Comparison of ENCODE assay signal across 29 cellular contexts in genomic region chr6:163670283-163670682, GRCh38.
"Had no signal": no experiment of that assay in that cellular context is flagged by ENCODE, and none has a peak within 500 bp of the region (broad histone marks: within the 10 kb centered on the region; RNA-seq: fewer than 3 reads in every experiment).

No MANE protein-coding gene starts in this region.

- H3K9me3 Mint-ChIP-seq: activated naive CD4-positive, alpha-beta T cell treated with anti-CD3 and anti-CD28 coated beads, Interleukin-2, amount 50 U/mL, for 24 hours; activated naive CD8-positive, alpha-beta T cell treated with anti-CD3 and anti-CD28 coated beads, Interleukin-2, amount 50 U/mL, for 24 hours; activated T-helper 2 cell treated with anti-CD3 and anti-CD28 coated beads, Interferon-gamma antibody, Interleukin-2, Interleukin-4, amounts not matched to agents 10 μg/mL and 5 μg/mL and 100 μg/mL, durations not matched to agents 14 hours and 24 hours and 36 hours; central memory CD8-positive, alpha-beta T cell; mesothelial cell of epicardium had no signal

- H3K27me3 Mint-ChIP-seq: activated CD4-positive, alpha-beta T cell treated with anti-CD3 and anti-CD28 coated beads for 36 hours; activated CD8-positive, alpha-beta memory T cell treated with anti-CD3 and anti-CD28 coated beads, Interleukin-2, amount 10 ng/mL, durations not matched to agents 7 days and 5 days; activated naive CD4-positive, alpha-beta T cell treated with anti-CD3 and anti-CD28 coated beads, Interleukin-2, amount 50 U/mL, for 24 hours; central memory CD8-positive, alpha-beta T cell had no signal

- H3K9me3 ChIP-seq: esophagus muscularis mucosa, heart right ventricle, ovary, testis, transverse colon had no signal

- H3K4me1 Mint-ChIP-seq: mesothelial cell of epicardium had no signal

- H3K27ac ChIP-seq: breast epithelium, esophagus muscularis mucosa, heart right ventricle, ovary, skin epidermis, testis, transverse colon had no signal

- ATAC-seq: activated CD4-positive, alpha-beta T cell treated with anti-CD3 and anti-CD28 coated beads for 36 hours; activated CD8-positive, alpha-beta memory T cell treated with anti-CD3 and anti-CD28 coated beads, Interleukin-2, amount 10 ng/mL, durations not matched to agents 7 days and 5 days; activated CD8-positive, alpha-beta T cell treated with anti-CD3 and anti-CD28 coated beads, Interleukin-2, amount 10 ng/mL, durations not matched to agents 7 days and 5 days; activated naive CD8-positive, alpha-beta T cell treated with anti-CD3 and anti-CD28 coated beads, Interleukin-2, amount 50 U/mL, for 24 hours; heart right ventricle; sciatic nerve; stimulated activated naive CD8-positive, alpha-beta T cell treated with anti-CD3 and anti-CD28 coated beads, Interleukin-15, Interleukin-2, amounts not matched to agents 100 U/mL and 50 U/mL, for 24 hours had no signal

- H3K4me1 ChIP-seq: breast epithelium, testis had no signal

- H3K4me3 ChIP-seq: breast epithelium, esophagus muscularis mucosa, heart right ventricle, ovary, skin epidermis, transverse colon had no signal

- H3K36me3 ChIP-seq: breast epithelium, esophagus muscularis mucosa, heart right ventricle, ovary, transverse colon had no signal

- DNase-seq: activated CD4-positive, alpha-beta T cell treated with anti-CD3 and anti-CD28 coated beads for 36 hours; activated CD4-positive, CD25-positive, alpha-beta regulatory T cell; activated CD8-positive, alpha-beta memory T cell treated with anti-CD3 and anti-CD28 coated beads, Interleukin-2, amount 10 ng/mL, durations not matched to agents 7 days and 5 days; activated CD8-positive, alpha-beta T cell treated with anti-CD3 and anti-CD28 coated beads, Interleukin-2, amount 10 ng/mL, durations not matched to agents 7 days and 5 days; activated naive CD8-positive, alpha-beta T cell treated with anti-CD3 and anti-CD28 coated beads, Interleukin-2, amount 50 U/mL, for 24 hours; activated T-cell treated with anti-CD3 and anti-CD28 coated beads, Interleukin-2, amount 50 U/mL, for 48 hours; amygdala; effector CD4-positive, alpha-beta T cell; foreskin melanocyte; heart right ventricle; naive B cell; nephron progenitor cell; ovary; retina; stimulated activated CD4-positive, alpha-beta T cell treated with anti-CD3 and anti-CD28 coated beads, Interleukin-12 subunit alpha, Interleukin-12 subunit beta, amount 100 ng/mL, for 4 hours; stimulated activated CD4-positive, alpha-beta T cell treated with anti-CD3 and anti-CD28 coated beads, Interleukin-4, amount 100 ng/mL, for 1 hour; stimulated activated naive CD8-positive, alpha-beta T cell treated with anti-CD3 and anti-CD28 coated beads, Interleukin-15, Interleukin-2, amounts not matched to agents 100 U/mL and 50 U/mL, for 24 hours; testis; transverse colon had no signal

- H3K27ac Mint-ChIP-seq: activated CD4-positive, alpha-beta T cell treated with anti-CD3 and anti-CD28 coated beads for 36 hours; activated CD8-positive, alpha-beta memory T cell treated with anti-CD3 and anti-CD28 coated beads, Interleukin-2, amount 10 ng/mL, durations not matched to agents 7 days and 5 days; activated CD8-positive, alpha-beta T cell treated with anti-CD3 and anti-CD28 coated beads, Interleukin-2, amount 10 ng/mL, durations not matched to agents 7 days and 5 days; activated naive CD4-positive, alpha-beta T cell treated with anti-CD3 and anti-CD28 coated beads, Interleukin-2, amount 50 U/mL, for 24 hours; activated naive CD8-positive, alpha-beta T cell treated with anti-CD3 and anti-CD28 coated beads, Interleukin-2, amount 50 U/mL, for 24 hours; activated T-helper 2 cell treated with anti-CD3 and anti-CD28 coated beads, Interferon-gamma antibody, Interleukin-2, Interleukin-4, amounts not matched to agents 10 μg/mL and 5 μg/mL and 100 μg/mL, durations not matched to agents 14 hours and 24 hours and 36 hours; dendritic cell treated with granulocyte-macrophage colony-stimulating factor and Interleukin-4, amounts not matched to agents 40 ng/mL and 50 ng/mL, for 4 days; mesothelial cell of epicardium; nephron progenitor cell; progenitor cell of endocrine pancreas had no signal

- H3K27me3 ChIP-seq: breast epithelium, ovary, testis, transverse colon had no signal

- H3K4me3 Mint-ChIP-seq: activated CD4-positive, alpha-beta T cell treated with anti-CD3 and anti-CD28 coated beads for 36 hours; activated CD8-positive, alpha-beta memory T cell treated with anti-CD3 and anti-CD28 coated beads, Interleukin-2, amount 10 ng/mL, durations not matched to agents 7 days and 5 days; activated CD8-positive, alpha-beta T cell treated with anti-CD3 and anti-CD28 coated beads, Interleukin-2, amount 10 ng/mL, durations not matched to agents 7 days and 5 days; activated naive CD4-positive, alpha-beta T cell treated with anti-CD3 and anti-CD28 coated beads, Interleukin-2, amount 50 U/mL, for 24 hours; activated naive CD8-positive, alpha-beta T cell treated with anti-CD3 and anti-CD28 coated beads, Interleukin-2, amount 50 U/mL, for 24 hours; central memory CD8-positive, alpha-beta T cell; dendritic cell treated with granulocyte-macrophage colony-stimulating factor and Interleukin-4, amounts not matched to agents 40 ng/mL and 50 ng/mL, for 4 days; mesothelial cell of epicardium; nephron progenitor cell had no signal

- H3K36me3 Mint-ChIP-seq: activated CD8-positive, alpha-beta memory T cell treated with anti-CD3 and anti-CD28 coated beads, Interleukin-2, amount 10 ng/mL, durations not matched to agents 7 days and 5 days; activated naive CD4-positive, alpha-beta T cell treated with anti-CD3 and anti-CD28 coated beads, Interleukin-2, amount 50 U/mL, for 24 hours; mesothelial cell of epicardium; naive B cell had no signal
